ENCODE assay signal across 21 cellular contexts in genomic region chr1:238991730-238992490, GRCh38.
DNase-seq lines count a peak whose midpoint lies in the region; ATAC-seq and TF ChIP-seq lines count a peak whose summit lies in the region.
"Had no signal": no experiment of that assay in that cellular context is flagged by ENCODE, and none has a peak within 500 bp of the region (broad histone marks: within the 10 kb centered on the region; RNA-seq: fewer than 3 reads in every experiment).

No MANE protein-coding gene starts in this region.

- peak; percentile 17 for DNase-seq in HS-27A (ENCODE audit: low read depth)
- DNase-seq in hippocampal formation (lab: John Stamatoyannopoulos, UW): peak; percentile 1 to 14
- no peak for DNase-seq in GM03348 (ENCODE audit: low spot score)
- DNase-seq in GM10266 (ENCODE audit: extremely low spot score): no peak
- no peak for DNase-seq in GM23248
- DNase-seq in osteoblast (ENCODE audit: insufficient read length, low spot score, missing footprints): no peak
- DNase-seq: activated CD4-positive, alpha-beta T cell treated with anti-CD3 and anti-CD28 coated beads, Interleukin-2, amount 10 ng/mL, durations not matched to agents 24 days and 14 days; activated CD8-positive, alpha-beta memory T cell treated with anti-CD3 and anti-CD28 coated beads, Interleukin-2, amount 10 ng/mL, durations not matched to agents 7 days and 5 days; COR-L47; erythroblast; gastrocnemius medialis; left colon; NCI-H2171 treated with DMSO at 0.1 percent for 48 hours; SHP77 treated with DMSO at 0.1 percent for 48 hours; stimulated activated CD4-positive, alpha-beta T cell treated with anti-CD3 and anti-CD28 coated beads, Interleukin-4, amount 100 ng/mL, for 1 hour; trophoblast cell had no signal

- H3K4me3 ChIP-seq in GM23248 (no peak overlapping the region), osteoblast (ENCODE audit: insufficient read depth, low read length) (no peak overlapping the region)
- H3K4me3 ChIP-seq: cardiac muscle cell, gastrocnemius medialis, smooth muscle cell had no signal

- H3K27me3 ChIP-seq in GM23248 (replicated peaks; ENCODE audit: insufficient read depth) (no peaks in the 10 kb centered on the region), osteoblast (ENCODE audit: insufficient read depth, low read length) (no peaks in the 10 kb centered on the region)
- H3K27me3 ChIP-seq: cardiac muscle cell, dorsolateral prefrontal cortex, gastrocnemius medialis had no signal

- H3K4me2 ChIP-seq in GM23248 (ENCODE audit: unreplicated experiment) (no peak overlapping the region), osteoblast (ENCODE audit: insufficient read depth, low read length) (no peak overlapping the region)
- H3K4me2 ChIP-seq: smooth muscle cell had no signal

- H3K9me2 ChIP-seq in GM23248 (ENCODE audit: insufficient read depth): no peaks in the 10 kb centered on the region

- in situ Hi-C loops in GM23248 (cut with MboI): no loop called here

- WGBS in GM23248 (ENCODE audit: low coverage in 1 of 2, low lambda C conversion rate in 2 of 2, missing lambda C conversion rate in 2 of 2), 2 experiments: 10 to 13% methylated on average over 6 of the region's 6 CpGs

- H3K4me1 ChIP-seq in GM23248 (ENCODE audit: insufficient read depth) (no peaks in the 10 kb centered on the region), osteoblast (ENCODE audit: insufficient read depth, low read length) (no peaks in the 10 kb centered on the region)
- H3K4me1 ChIP-seq: gastrocnemius medialis had no signal

- TF ChIP-seq CTCF in GM10266 (IDR thresholded peaks at IDR 0.05; ENCODE audit: control insufficient read depth, insufficient read depth, low read depth, missing control alignments) (no peak), osteoblast (IDR thresholded peaks at IDR 0.05; ENCODE audit: extremely low read depth, low read depth, low read length) (no peak)

- no peak overlapping the region for H3K9ac ChIP-seq in GM23248

- H3K27ac ChIP-seq in GM23248 (no peak overlapping the region), osteoblast (ENCODE audit: low read depth, low read length) (no peak overlapping the region)
- H3K27ac ChIP-seq: cardiac muscle cell, gastrocnemius medialis had no signal

- no peaks in the 10 kb centered on the region for H3F3A ChIP-seq in GM23248 (ENCODE audit: insufficient read depth)

- H3K36me3 ChIP-seq in GM23248 (ENCODE audit: low read depth) (no peaks in the 10 kb centered on the region), osteoblast (ENCODE audit: insufficient read depth, low read length) (no peaks in the 10 kb centered on the region)
- H3K36me3 ChIP-seq: cardiac muscle cell, gastrocnemius medialis had no signal

- H2AFZ ChIP-seq in GM23248: no peak overlapping the region
- no peak overlapping the region for H2AFZ ChIP-seq in osteoblast (ENCODE audit: low read length)

- H4K20me1 ChIP-seq in GM23248 (ENCODE audit: insufficient read depth): no peaks in the 10 kb centered on the region
- no peaks in the 10 kb centered on the region for H4K20me1 ChIP-seq in osteoblast (ENCODE audit: insufficient read depth, low read length)

- H3K79me2 ChIP-seq in GM23248 (ENCODE audit: insufficient read depth): no peaks in the 10 kb centered on the region
- H3K79me2 ChIP-seq in osteoblast (ENCODE audit: insufficient read depth, low read length): no peaks in the 10 kb centered on the region

- H3K9me3 ChIP-seq in GM23248 (ENCODE audit: low read depth) (no peaks in the 10 kb centered on the region), osteoblast (ENCODE audit: low read depth, low read length) (no peaks in the 10 kb centered on the region)
- H3K9me3 ChIP-seq: gastrocnemius medialis had no signal

- ATAC-seq in SK-N-SH treated with all-trans-retinoic acid at 6 μM for 48 hours: peak; percentile 74
- ATAC-seq: activated CD8-positive, alpha-beta memory T cell treated with anti-CD3 and anti-CD28 coated beads, Interleukin-2, amount 10 ng/mL, durations not matched to agents 7 days and 5 days; activated T-helper 17 cell treated with anti-CD3 and anti-CD28 coated beads, Interleukin-2, amount 50 U/mL, for 72 hours; gastrocnemius medialis; left colon had no signal

TF ChIP-seq in SK-N-SH treated with all-trans-retinoic acid at 6 μM for 48 hours, 23 proteins besides CTCF, POLR2A, EP300 and RAD21:
- TF ChIP-seq BACH2 (CRISPR knock-in tag; IDR thresholded peaks at IDR 0.05; ENCODE audit: borderline replicate concordance) (no peak), TSHZ2 (CRISPR knock-in tag; IDR thresholded peaks at IDR 0.05) (no peak), ZFP30 (CRISPR knock-in tag; IDR thresholded peaks at IDR 0.05) (no peak), PPARA (CRISPR knock-in tag; IDR thresholded peaks at IDR 0.05; ENCODE audit: borderline replicate concordance) (no peak), ZNF70 (CRISPR knock-in tag; IDR thresholded peaks at IDR 0.05) (no peak), ISL1 (CRISPR knock-in tag; IDR thresholded peaks at IDR 0.05) (no peak), PATZ1 (CRISPR knock-in tag; IDR thresholded peaks at IDR 0.05; ENCODE audit: borderline replicate concordance) (no peak), SNAI2 (CRISPR knock-in tag; IDR thresholded peaks at IDR 0.05) (no peak), POU6F1 (CRISPR knock-in tag; IDR thresholded peaks at IDR 0.05; ENCODE audit: borderline replicate concordance, low read depth) (no peak), OSR1 (CRISPR knock-in tag; IDR thresholded peaks at IDR 0.05) (no peak), CSRNP3 (CRISPR knock-in tag; IDR thresholded peaks at IDR 0.05) (no peak), GLIS3 (CRISPR knock-in tag; IDR thresholded peaks at IDR 0.05) (no peak), TOX (CRISPR knock-in tag; IDR thresholded peaks at IDR 0.05; ENCODE audit: borderline replicate concordance) (no peak), CSDC2 (CRISPR knock-in tag; IDR thresholded peaks at IDR 0.05) (no peak)

Comparison
In these comparisons a context has a peak if more than half of its experiments do, and no peak if none do; other contexts are left out.
1. DNase-seq: peak in HS-27A (single experiment) and hippocampal formation (2 of 2); none in GM03348 (single experiment), GM10266 (single experiment), GM23248 (single experiment) and osteoblast (single experiment).